ENCODE assay signal across 21 cellular contexts in the genomic region with DNA sequence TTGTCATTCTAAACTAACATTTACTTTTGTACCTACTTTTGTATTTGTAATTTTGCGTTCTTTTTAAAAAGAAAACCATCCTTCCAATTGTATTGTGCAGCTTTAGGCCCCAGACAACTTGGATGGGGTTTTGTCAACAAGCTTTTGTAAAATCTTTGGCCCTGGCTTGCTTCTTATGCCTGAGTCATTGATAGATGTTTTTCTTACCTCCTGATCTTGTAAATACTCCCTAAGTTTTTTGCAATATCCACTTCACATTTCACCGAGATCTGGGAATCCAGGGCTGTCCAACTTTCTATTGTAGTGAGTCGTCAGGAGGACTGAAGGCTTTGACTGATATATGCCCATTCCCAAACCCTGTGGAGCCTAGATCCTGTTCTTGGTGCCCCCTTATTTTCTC.
DNase-seq lines count a peak whose midpoint lies in the region; TF ChIP-seq lines count a peak whose summit lies in the region.
"Had no signal": no experiment of that assay in that cellular context is flagged by ENCODE, and none has a peak within 500 bp of the region (broad histone marks: within the 10 kb centered on the region; RNA-seq: fewer than 3 reads in every experiment).

No MANE protein-coding gene starts in this region.

- H2BK120ac ChIP-seq in mesenchymal stem cell (ENCODE audit: low read depth, low read length) = no peak overlapping the region

- no TSS peak for BruUV-seq in Calu3 (replicated peaks; lab: Mats Ljungman, UMichigan)

- no peaks in the 10 kb centered on the region for H3K4me1 ChIP-seq in mesenchymal stem cell (ENCODE audit: control insufficient read depth, insufficient read depth, low read depth, low read length)
- H3K4me1 ChIP-seq in CD8-positive, alpha-beta memory T cell (ENCODE audit: insufficient read depth, low read length) = no peaks in the 10 kb centered on the region
- H3K4me1 ChIP-seq: BLaER1 had no signal

- peaks cover 0 to 6% (median 0%) of the 10 kb centered on the region in 5 donors for H3K9me3 Mint-ChIP-seq in CD8-positive, alpha-beta memory T cell
- H3K9me3 Mint-ChIP-seq in Calu3 (ENCODE audit: low read depth, unreplicated experiment) = no peaks in the 10 kb centered on the region
- H3K9me3 Mint-ChIP-seq: CD8-positive, alpha-beta T cell had no signal

- H2AK5ac ChIP-seq in mesenchymal stem cell (ENCODE audit: low read length, severe bottlenecking) = no peak overlapping the region

- WGBS in mesenchymal stem cell = 45% methylated on average over 2 of the region's 3 CpGs

- no peak overlapping the region for H3K18ac ChIP-seq in mesenchymal stem cell (ENCODE audit: low read depth in 1 of 2, low read length in 2 of 2)

- H3K27ac ChIP-seq in mesenchymal stem cell (ENCODE audit: low read length, poor library complexity, severe bottlenecking) = no peak overlapping the region
- no peak overlapping the region for H3K27ac ChIP-seq in CD8-positive, alpha-beta memory T cell (ENCODE audit: low read depth, low read length)
- H3K27ac ChIP-seq: BLaER1, GM23248, HL-60 had no signal

- H3K4ac ChIP-seq in mesenchymal stem cell (ENCODE audit: low read depth in 1 of 2, low read length in 2 of 2) = no peak overlapping the region

- no peaks in the 10 kb centered on the region for H3K4me1 Mint-ChIP-seq in CD8-positive, alpha-beta memory T cell
- no peaks in the 10 kb centered on the region for H3K4me1 Mint-ChIP-seq in Calu3 (ENCODE audit: low read depth, unreplicated experiment)

- no peak overlapping the region for H3K4me3 Mint-ChIP-seq in CD8-positive, alpha-beta memory T cell
- no peak overlapping the region for H3K4me3 Mint-ChIP-seq in Calu3 (ENCODE audit: low read depth, unreplicated experiment)
- H3K4me3 Mint-ChIP-seq: CD8-positive, alpha-beta T cell had no signal

- no peak overlapping the region for H4K8ac ChIP-seq in mesenchymal stem cell (ENCODE audit: low read length)

- no peaks in the 10 kb centered on the region for H3K79me1 ChIP-seq in mesenchymal stem cell (replicated peaks; ENCODE audit: low read length, poor library complexity, severe bottlenecking)

- H2BK5ac ChIP-seq in mesenchymal stem cell (ENCODE audit: low read depth, low read length, poor library complexity, severe bottlenecking) = no peak overlapping the region

- H3K9me3 ChIP-seq in mesenchymal stem cell (ENCODE audit: control insufficient read depth, low read length) = no peaks in the 10 kb centered on the region
- no peaks in the 10 kb centered on the region for H3K9me3 ChIP-seq in CD8-positive, alpha-beta memory T cell (ENCODE audit: low read length)
- H3K9me3 ChIP-seq: BLaER1 had no signal

- no peak overlapping the region for H2AFZ ChIP-seq in mesenchymal stem cell (ENCODE audit: low read depth, low read length)
- H2AFZ ChIP-seq: GM23248 had no signal

- POLR2A ChIA-PET in CD8-positive, alpha-beta memory T cell (lab: Charles Lee) = no interaction called here

- intact Hi-C loops in Calu3 (cut with micrococcal nuclease; ENCODE audit: unreplicated experiment) = no loop called here

- H3K36me3 Mint-ChIP-seq in CD8-positive, alpha-beta memory T cell = no peaks in the 10 kb centered on the region
- no peaks in the 10 kb centered on the region for H3K36me3 Mint-ChIP-seq in Calu3 (ENCODE audit: insufficient read depth, unreplicated experiment)
- H3K36me3 Mint-ChIP-seq: CD8-positive, alpha-beta T cell had no signal

- H3K27me3 Mint-ChIP-seq in CD8-positive, alpha-beta memory T cell = no peaks in the 10 kb centered on the region
- H3K27me3 Mint-ChIP-seq in Calu3 (ENCODE audit: unreplicated experiment) = no peaks in the 10 kb centered on the region

- no peak overlapping the region for H3K9ac ChIP-seq in mesenchymal stem cell (ENCODE audit: low read length)
- H3K9ac ChIP-seq: BLaER1, GM23248 had no signal

- no peak overlapping the region for H4K91ac ChIP-seq in mesenchymal stem cell (ENCODE audit: low read length)

- H3K36me3 ChIP-seq in mesenchymal stem cell (ENCODE audit: control insufficient read depth in 1 of 2, insufficient read depth in 2 of 2, low read depth in 1 of 2, low read length in 2 of 2) = no peaks in the 10 kb centered on the region
- H3K36me3 ChIP-seq in CD8-positive, alpha-beta memory T cell (ENCODE audit: insufficient read depth, low read length) = no peaks in the 10 kb centered on the region
- H3K36me3 ChIP-seq: BLaER1 had no signal

- DNase-seq in Daoy (ENCODE audit: low read depth) = peak; percentile 7
- DNase-seq in amniotic epithelial cell (ENCODE audit: low read depth) = peak; percentile 45
- peak; percentile 53 for DNase-seq in fibroblast of gingiva (ENCODE audit: low read depth)
- peak; percentile 48 for DNase-seq in mesenchymal stem cell
- DNase-seq in globus pallidus (ENCODE audit: low spot score) = no peak
- no peak for DNase-seq in CD8-positive, alpha-beta memory T cell
- no peak for DNase-seq in Calu3
- no peak for DNase-seq in SW 1271 (lab: John Stamatoyannopoulos, UW)
- DNase-seq: 8988T; CD8-positive, alpha-beta T cell; DMS79 treated with DMSO at 0.1 percent for 48 hours; GM23248; HCEC 1CT; NCI-H1048; NCI-H146; NCI-H345; NCI-H526 treated with DMSO at 0.1 percent for 48 hours; SHP77 had no signal

- H3K4me3 ChIP-seq in mesenchymal stem cell (ENCODE audit: insufficient read depth in 1 of 2, low read depth in 1 of 2, low read length in 2 of 2) = no peak overlapping the region
- no peak overlapping the region for H3K4me3 ChIP-seq in CD8-positive, alpha-beta memory T cell (ENCODE audit: low read length)
- H3K4me3 ChIP-seq: BLaER1, GM23248, K562 had no signal

- H3K23ac ChIP-seq in mesenchymal stem cell (ENCODE audit: low read length in 2 of 2) = no peak overlapping the region

- no peak overlapping the region for H2BK12ac ChIP-seq in mesenchymal stem cell (ENCODE audit: low read length in 2 of 2)

- no peak for TF ChIP-seq CTCF in Calu3 (IDR thresholded peaks at IDR 0.05; ENCODE audit: unreplicated experiment)

- H3K14ac ChIP-seq in mesenchymal stem cell (ENCODE audit: low read length in 2 of 2) = no peak overlapping the region

- no peak overlapping the region for H3K27ac Mint-ChIP-seq in CD8-positive, alpha-beta memory T cell
- no peak overlapping the region for H3K27ac Mint-ChIP-seq in Calu3 (ENCODE audit: unreplicated experiment)
- H3K27ac Mint-ChIP-seq: CD8-positive, alpha-beta T cell had no signal

- H2BK15ac ChIP-seq in mesenchymal stem cell (ENCODE audit: low read depth, poor library complexity, severe bottlenecking) = no peak overlapping the region

- CTCF ChIA-PET in CD8-positive, alpha-beta memory T cell (lab: Charles Lee) = no interaction called here
- CTCF ChIA-PET in Calu3 (lab: Charles Lee) = no interaction called here

- no peak overlapping the region for H3K4me2 ChIP-seq in mesenchymal stem cell (ENCODE audit: low read length, poor library complexity, severe bottlenecking)
- H3K4me2 ChIP-seq: BLaER1 had no signal

- H3K27me3 ChIP-seq in mesenchymal stem cell (ENCODE audit: control insufficient read depth in 1 of 2, insufficient read depth in 1 of 2, low read length in 2 of 2) = no peaks in the 10 kb centered on the region
- no peaks in the 10 kb centered on the region for H3K27me3 ChIP-seq in CD8-positive, alpha-beta memory T cell (ENCODE audit: insufficient read depth, low read length, poor library complexity, severe bottlenecking)
- H3K27me3 ChIP-seq: BLaER1 had no signal

Comparison
In these comparisons a context has a peak if more than half of its experiments do, and no peak if none do; other contexts are left out.
1. DNase-seq: peak in Daoy (single experiment), amniotic epithelial cell (single experiment), fibroblast of gingiva (single experiment) and mesenchymal stem cell (single experiment); none in globus pallidus (single experiment), CD8-positive, alpha-beta memory T cell (0 of 5), Calu3 (single experiment) and SW 1271 (0 of 2).